1 cellular context compared by ENCODE assay signal in genomic region chr1:174795806-174796205, GRCh38.
TF ChIP-seq lines count a peak whose summit lies in the region.

No MANE protein-coding gene starts in this region.

TF ChIP-seq in K562, 482 proteins besides CTCF, POLR2A, EP300 and RAD21 (continued from another document):
- TF ChIP-seq ZBTB40 (IDR thresholded peaks at IDR 0.05) (peak; percentile 66), ZBTB40 (CRISPR knock-in tag; IDR thresholded peaks at IDR 0.05) (no peak)
